10 cellular contexts compared by ENCODE assay signal in genomic region chr11:13036235-13036634, GRCh38. TPM values are rescaled to one million over a fixed set of nuclear protein-coding genes. Genes with fewer than 3 reads are reported as not detected.
"Had no signal": no experiment of that assay in that cellular context is flagged by ENCODE, and none has a peak within 500 bp of the region (broad histone marks: within the 10 kb centered on the region; RNA-seq: fewer than 3 reads in every experiment).

No MANE protein-coding gene starts in this region.

- H2AFZ ChIP-seq: GM23248, GM23338 had no signal

- H3K9me3 ChIP-seq: HAP-1 had no signal

- H3K4me3 ChIP-seq: GM23248, GM23338, HAP-1 had no signal

- H3K27ac Mint-ChIP-seq: GM23338, H9, HFFc6 had no signal

- ATAC-seq: GM23338, HCT116 had no signal

- H3K9ac ChIP-seq: GM23248 had no signal

- H3K4me1 ChIP-seq: HAP-1 had no signal

- H3K4me2 ChIP-seq: GM23338 had no signal

- H3K4me1 Mint-ChIP-seq: GM23338, H9 had no signal

- H3K36me3 ChIP-seq: HAP-1 had no signal

- DNase-seq: GM23248, GOT3, H7, H9, HCEC 1CT, HFFc6 had no signal

- H3K4me3 Mint-ChIP-seq: GM23338, H9, HFFc6 had no signal

- H3K27ac ChIP-seq: GM23248 had no signal

- H3K9me3 Mint-ChIP-seq: GM23338, H9, HFFc6 had no signal

RNA-seq across cellular contexts. Expression of gene RASSF10, which starts 27.1 kb away (rescaled TPM):
- total RNA-seq: GM23248, H4, HFFc6 had no signal
- polyA plus RNA-seq: GM23248 had no signal
